Comparison of ENCODE assay signal across 11 cellular contexts in genomic region chr4:76194325-76194724, GRCh38. TPM values are rescaled to one million over a fixed set of nuclear protein-coding genes. Genes with fewer than 3 reads are reported as not detected.
DNase-seq lines count a peak whose midpoint lies in the region; ATAC-seq and TF ChIP-seq lines count a peak whose summit lies in the region.
"Had no signal": no experiment of that assay in that cellular context is flagged by ENCODE, and none has a peak within 500 bp of the region (broad histone marks: within the 10 kb centered on the region; RNA-seq: fewer than 3 reads in every experiment).

No MANE protein-coding gene starts in this region.

- peak; percentile 95 for DNase-seq in AG09309 (ENCODE audit: low read depth)
- peak; percentile 85 for DNase-seq in PC-3
- no peak for DNase-seq in omental fat pad (ENCODE audit: low spot score)
- DNase-seq in ovary: no peak
- no peak for DNase-seq in stimulated activated CD4-positive, alpha-beta T cell treated with anti-CD3 and anti-CD28 coated beads, Interleukin-4, amount 100 ng/mL, for 4 hours
- DNase-seq: DMS53; effector memory CD4-positive, alpha-beta T cell; MM.1S had no signal

- intact Hi-C loops in PC-3 (cut with micrococcal nuclease) (no loop called here), ovary (cut with DNase I) (loop anchor here in 1 of 4 donors (10.0 kb wide), 1 partner anchor 110 kb away; the partner anchor contains the start of gene STBD1)

- ATAC-seq in PC-3 (no peak), esophagus mucosa (peak; percentile 87), omental fat pad (ENCODE audit: low FRiP score) (peak; percentile 91), GM18873 (IDR thresholded peaks at IDR 0.05; ENCODE audit: low FRiP score, unreplicated experiment) (no peak), HG02840 (IDR thresholded peaks at IDR 0.05; ENCODE audit: low FRiP score, unreplicated experiment) (no peak)

- H3K4me1 ChIP-seq in PC-3 (ENCODE audit: insufficient read depth, low read length): peaks cover 29% of the 10 kb centered on the region
- H3K4me1 ChIP-seq in ovary (ENCODE audit: insufficient read depth): peaks cover 23% of the 10 kb centered on the region

- peaks cover 34% of the 10 kb centered on the region for H3K79me2 ChIP-seq in PC-3 (ENCODE audit: low read length)

- H3K27me3 ChIP-seq in PC-3 (ENCODE audit: low read length) (no peaks in the 10 kb centered on the region), ovary (no peaks in the 10 kb centered on the region)

- POLR2A ChIA-PET in PC-3 (lab: Charles Lee; ENCODE audit: unreplicated experiment): no interaction called here

- peaks cover 4% of the 10 kb centered on the region for H3F3A ChIP-seq in PC-3 (ENCODE audit: low read length, unreplicated experiment)

- BruUV-seq in PC-3 (replicated peaks; lab: Mats Ljungman, UMichigan): no TSS peak

- no peak for TF ChIP-seq EP300 in ovary (IDR thresholded peaks at IDR 0.05)

- CTCF ChIA-PET in PC-3 (lab: Charles Lee): no interaction called here

- no peak overlapping the region for H2AFZ ChIP-seq in PC-3 (ENCODE audit: low read length)

- H3K27ac ChIP-seq in PC-3 (ENCODE audit: low read length) (peak overlapping the region; percentile 95), ovary (no peak overlapping the region)

- H3K9me2 ChIP-seq in PC-3 (replicated peaks; ENCODE audit: low read length): no peaks in the 10 kb centered on the region

- peak overlapping the region; percentile 68 for H3K4me2 ChIP-seq in PC-3 (ENCODE audit: low read length)

- no peak for TF ChIP-seq POLR2A in ovary (IDR thresholded peaks at IDR 0.05)

- H3K9me3 ChIP-seq in PC-3 (ENCODE audit: low read length): no peaks in the 10 kb centered on the region
- no peaks in the 10 kb centered on the region for H3K9me3 ChIP-seq in ovary

- peak overlapping the region; percentile 63 for H3K9ac ChIP-seq in PC-3 (ENCODE audit: low read length)

- 14 to 28% (median 25%) methylated on average over 2 of the region's 2 CpGs for WGBS in ovary, 3 donors

- peaks cover 17% of the 10 kb centered on the region for H3K36me3 ChIP-seq in PC-3 (ENCODE audit: low read depth, low read length)
- H3K36me3 ChIP-seq in ovary: no peaks in the 10 kb centered on the region

- no peaks in the 10 kb centered on the region for H4K20me1 ChIP-seq in PC-3 (ENCODE audit: low read length)

- TF ChIP-seq CTCF in AG09309 (IDR thresholded peaks at IDR 0.05; ENCODE audit: control insufficient read depth, insufficient read depth, low read depth, low read length, missing control alignments) (no peak), PC-3 (conservative IDR thresholded peaks at IDR 0.05; ENCODE audit: low read depth, low read length) (no peak), omental fat pad (IDR thresholded peaks at IDR 0.05) (no peak), ovary (IDR thresholded peaks at IDR 0.05) (no peak)

- H3K4me3 ChIP-seq in AG09309 (ENCODE audit: control insufficient read depth, low read depth, low read length): no peak overlapping the region
- H3K4me3 ChIP-seq in PC-3 (ENCODE audit: low read length): no peak overlapping the region
- no peak overlapping the region for H3K4me3 ChIP-seq in ovary

RNA-seq across cellular contexts. Expression of gene SCARB2, which starts 19.3 kb away (rescaled TPM):
- 40.6 and 56.3 TPM in 2 replicates for total RNA-seq in PC-3 (2014; rRNA removed)
- 70.0 TPM for total RNA-seq in esophagus mucosa
- total RNA-seq in omental fat pad: 100 to 1,000 TPM; 106 to 174 (median 172) TPM
- total RNA-seq in ovary: 100 to 1,000 TPM in 6 of 7 donors, 10 to 100 TPM in 1; 98.8 to 163 (median 132) TPM
- polyA plus RNA-seq in ovary: 100 to 1,000 TPM in 1 of 2 donors, 10 to 100 TPM in 1; 83.1 to 239 TPM

RNA-seq across cellular contexts. Expression of gene NUP54, which starts 46.1 kb away (rescaled TPM):
- total RNA-seq in PC-3 (2014; rRNA removed): 26.7 and 29.2 TPM in 2 replicates
- total RNA-seq in esophagus mucosa: 31.7 TPM
- 10 to 100 TPM; 36.0 to 50.1 (median 39.3) TPM for total RNA-seq in omental fat pad
- total RNA-seq in ovary: 10 to 100 TPM; 26.1 to 53.8 (median 45.4) TPM
- polyA plus RNA-seq in ovary: 10 to 100 TPM; 25.2 to 33.4 TPM

RNA-seq across cellular contexts. Expression of gene FAM47E, which starts 57.2 kb away (rescaled TPM):
- total RNA-seq in PC-3 (2014; rRNA removed) (0.91 and 0.98 TPM in 2 replicates), esophagus mucosa (0.20 TPM), omental fat pad (1 to 10 TPM; 1.7 to 7.8 (median 3.1) TPM), ovary (1 to 10 TPM in 5 of 7 donors, under 1 TPM in 2; 0.08 to 8.2 (median 2.3) TPM)
- 1 to 10 TPM in 1 of 2 donors, under 1 TPM in 1; 0.36 to 1.1 TPM for polyA plus RNA-seq in ovary

Comparison
In these comparisons a context has a peak if more than half of its experiments do, and no peak if none do; other contexts are left out.
1. DNase-seq: peak in AG09309 (single experiment) and PC-3 (single experiment); none in omental fat pad (single experiment), ovary (0 of 5) and stimulated activated CD4-positive, alpha-beta T cell treated with anti-CD3 and anti-CD28 coated beads, Interleukin-4, amount 100 ng/mL, for 4 hours (0 of 2).
2. ATAC-seq: peak in esophagus mucosa (single experiment) and omental fat pad (single experiment); none in PC-3 (single experiment), GM18873 (single experiment) and HG02840 (single experiment).